11 cellular contexts compared by ENCODE assay signal in the genomic region with DNA sequence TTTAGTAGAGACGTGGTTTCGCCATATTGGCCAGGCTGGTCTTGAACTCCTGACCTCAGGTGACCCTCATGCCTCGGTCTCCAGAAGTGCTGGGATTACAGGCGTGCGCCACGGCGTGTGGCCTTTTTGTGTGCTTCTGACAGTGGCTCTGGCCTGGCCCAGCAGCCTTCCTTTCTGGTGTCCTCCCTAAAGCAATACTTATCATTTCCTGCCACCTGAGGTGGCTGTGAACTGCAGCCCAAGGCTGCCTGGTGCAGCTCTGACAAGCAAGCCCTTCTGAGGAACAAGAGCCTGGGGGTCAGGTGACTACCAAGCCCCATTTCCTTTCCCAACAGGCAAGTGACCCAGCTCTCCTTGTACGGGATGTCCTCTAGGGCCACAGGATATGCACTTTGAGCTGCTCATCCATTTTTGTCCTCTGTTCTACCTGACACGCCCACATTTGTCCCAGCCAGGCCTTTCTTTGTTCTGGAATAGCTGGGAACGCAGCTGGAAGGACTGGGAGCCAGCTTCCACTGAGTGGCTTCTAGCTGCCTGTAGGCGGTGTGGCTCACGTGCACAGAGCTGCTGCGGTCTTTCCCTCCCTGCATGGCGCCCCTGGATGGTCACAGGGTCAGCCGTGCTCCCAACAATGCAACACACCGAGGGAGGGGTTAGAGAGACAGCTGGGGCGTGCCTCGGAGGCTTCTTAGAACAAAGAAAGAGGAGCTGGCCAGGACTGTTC. TPM values are rescaled to one million over a fixed set of nuclear protein-coding genes. Genes with fewer than 3 reads are reported as not detected.
A peak's percentile ranks its signal among the peaks of the same experiment; 100 is the strongest.
DNase-seq lines count a peak whose midpoint lies in the region; TF ChIP-seq lines count a peak whose summit lies in the region.
"Had no signal": no experiment of that assay in that cellular context is flagged by ENCODE, and none has a peak within 500 bp of the region (broad histone marks: within the 10 kb centered on the region; RNA-seq: fewer than 3 reads in every experiment).

No MANE protein-coding gene starts in this region.

- H3K27ac ChIP-seq in esophagus muscularis mucosa (replicated peaks in 1 of 4): peak overlapping the region; percentile 65 to 75 (median 70)
- H3K27ac ChIP-seq: SK-N-MC had no signal

- peaks cover 11% of the 10 kb centered on the region for H3K36me3 ChIP-seq in NT2/D1 (ENCODE audit: insufficient read depth, insufficient read length, low read length)
- peaks cover 21 to 40% (median 37%) of the 10 kb centered on the region in 4 donors for H3K36me3 ChIP-seq in esophagus muscularis mucosa

- H3K27me3 ChIP-seq in NT2/D1 (ENCODE audit: insufficient read depth, insufficient read length): no peaks in the 10 kb centered on the region
- peaks cover 0 to 4% (median 0%) of the 10 kb centered on the region in 4 donors for H3K27me3 ChIP-seq in esophagus muscularis mucosa

- H3K4me3 ChIP-seq in NT2/D1 (ENCODE audit: insufficient read length, low read depth) (no peak overlapping the region), esophagus muscularis mucosa (no peak overlapping the region)
- H3K4me3 ChIP-seq: SK-N-MC had no signal

- no peak for TF ChIP-seq EP300 in esophagus muscularis mucosa (IDR thresholded peaks at IDR 0.05)

- H3K4me1 ChIP-seq in NT2/D1 (ENCODE audit: insufficient read depth, insufficient read length) (peaks cover 17% of the 10 kb centered on the region), esophagus muscularis mucosa (peaks cover 27 to 39% (median 37%) of the 10 kb centered on the region in 4 donors)

- intact Hi-C loops in esophagus muscularis mucosa (cut with DNase I): no loop called here

- no peak for TF ChIP-seq POLR2A in esophagus muscularis mucosa (IDR thresholded peaks at IDR 0.05; ENCODE audit: low read depth)

- H3K9me3 ChIP-seq in NT2/D1 (ENCODE audit: insufficient read depth, low read length): no peaks in the 10 kb centered on the region
- H3K9me3 ChIP-seq in esophagus muscularis mucosa: no peaks in the 10 kb centered on the region

- 59% methylated on average over 13 of the region's 18 CpGs for WGBS in esophagus muscularis mucosa

- H3K9ac ChIP-seq in NT2/D1 (ENCODE audit: insufficient read length, low read depth): peak overlapping the region; percentile 21

- TF ChIP-seq CTCF in esophagus muscularis mucosa (IDR thresholded peaks at IDR 0.05): peak in 1 of 3 experiments; percentile 6

- peak; percentile 49 for DNase-seq in COLO829 (ENCODE audit: low spot score)
- no peak for DNase-seq in NT2/D1 (ENCODE audit: low read depth, low spot score)
- DNase-seq in esophagus muscularis mucosa (ENCODE audit: extremely low spot score): no peak
- peak; percentile 45 for DNase-seq in mucosa of gallbladder (ENCODE audit: low spot score)
- no peak for DNase-seq in AML-193 (lab: John Stamatoyannopoulos, UW)
- no peak for DNase-seq in NOMO-1 (lab: John Stamatoyannopoulos, UW; ENCODE audit: unreplicated experiment in 2 of 2)
- DNase-seq in activated T-cell treated with anti-CD3 and anti-CD28 coated beads, Interleukin-2, amount 50 U/mL, for 1 hour: no peak
- DNase-seq in HPDE6-E6E7 (ENCODE audit: extremely low spot score): no peak
- DNase-seq: GDM1; stimulated activated CD4-positive, alpha-beta T cell treated with anti-CD3 and anti-CD28 coated beads, Interleukin-1b, Interleukin-23, amount 100 ng/mL, for 48 hours had no signal

RNA-seq across cellular contexts. Expression of gene BID, which starts 12.3 kb away (rescaled TPM):
- 10 to 100 TPM; 12.9 to 48.3 (median 26.3) TPM for total RNA-seq in esophagus muscularis mucosa
- total RNA-seq in mucosa of gallbladder: 27.1 TPM

Comparison
In these comparisons a context has a peak if more than half of its experiments do, and no peak if none do; other contexts are left out.
1. DNase-seq: peak in COLO829 (single experiment) and mucosa of gallbladder (single experiment); none in NT2/D1 (single experiment), esophagus muscularis mucosa (single experiment), AML-193 (0 of 2), NOMO-1 (0 of 2), activated T-cell treated with anti-CD3 and anti-CD28 coated beads, Interleukin-2, amount 50 U/mL, for 1 hour (single experiment) and HPDE6-E6E7 (single experiment).